8 cellular contexts compared by ENCODE assay signal in the genomic region with DNA sequence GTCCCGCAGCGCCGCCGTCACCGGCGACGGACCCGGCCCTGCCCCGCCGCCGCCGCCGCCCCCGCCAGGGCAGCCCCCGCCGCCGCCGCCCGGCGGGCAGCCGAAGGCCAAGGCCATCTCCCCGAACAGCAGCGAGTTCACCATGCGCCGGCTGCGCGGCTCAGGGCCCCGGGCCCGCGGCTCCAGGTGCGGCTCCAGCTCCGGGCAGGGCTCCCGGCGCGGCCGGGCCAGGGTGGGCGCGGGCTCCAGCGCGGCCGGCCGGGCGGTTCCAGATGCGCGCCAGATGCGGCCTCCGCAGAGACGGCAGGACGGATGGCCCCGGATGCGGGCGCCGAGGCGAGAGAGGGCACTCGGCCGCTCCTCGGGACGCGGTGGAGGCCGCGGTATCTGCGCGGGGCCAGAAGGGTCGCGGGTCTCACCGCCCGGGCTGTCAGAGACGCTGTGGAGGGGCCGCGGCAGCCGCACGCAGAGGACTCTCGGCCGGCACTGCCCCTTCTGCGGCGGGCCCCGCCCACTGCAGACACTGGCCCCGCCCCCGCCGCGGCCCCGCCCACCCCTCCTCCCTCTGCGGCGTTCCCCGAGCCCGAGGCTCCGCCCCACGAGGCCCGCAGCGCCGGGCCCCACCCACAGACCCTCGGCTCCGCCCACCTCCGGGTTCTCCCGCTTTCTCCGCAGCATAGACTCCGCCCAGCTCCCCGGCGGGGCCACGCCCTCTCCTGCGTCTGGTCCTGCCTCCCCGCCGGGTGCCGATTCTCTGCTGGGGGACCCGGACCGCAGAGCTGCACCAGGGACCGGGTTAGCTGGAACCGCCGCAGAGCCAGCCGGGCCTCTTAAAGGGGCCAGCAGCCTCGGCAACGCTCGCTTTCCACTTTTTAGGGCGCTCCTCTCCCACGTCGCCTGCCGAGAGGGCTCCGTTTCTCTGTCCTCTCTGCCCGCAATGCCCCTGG. TPM values are rescaled to one million over a fixed set of nuclear protein-coding genes. Genes with fewer than 3 reads are reported as not detected.
DNase-seq lines count a peak whose midpoint lies in the region; ATAC-seq, FAIRE-seq and TF ChIP-seq lines count a peak whose summit lies in the region.

A gene (minus strand): TSS at position 488 of the 947 bp plus-strand sequence. CDS start 344 bp downstream, at position 144.

- WGBS in psoas muscle, 3 donors = 0 to 1% (median 0%) methylated on average over 49 to 119 of the region's 119 CpGs
- under 1% methylated on average over 119 of the region's 119 CpGs for WGBS in urinary bladder

- intact Hi-C loops in T-helper 2 cell treated with Interferon-gamma antibody and Interleukin-4, amounts not matched to agents 100 ng/mL and 5 ng/mL, for 36 hours (cut with micrococcal nuclease) = loop anchor here (1.0 to 5.0 kb wide), 4 partner anchors 30 to 641 kb away; a partner anchor contains a TSS
- intact Hi-C loops in left ventricle myocardium superior (cut with micrococcal nuclease) = no loop called here
- intact Hi-C loops in psoas muscle (cut with DNase I) = loop anchor here in 1 of 2 donors (5.0 to 10.0 kb wide), 2 partner anchors 34 to 118 kb away; no protein-coding TSS in a partner anchor

- no peaks in the 10 kb centered on the region for H3K27me3 ChIP-seq in psoas muscle (ENCODE audit: insufficient read depth in 3 of 3, low read length in 2 of 3)

- H3K4me1 ChIP-seq in psoas muscle = peaks cover 15% of the 10 kb centered on the region
- H3K4me1 ChIP-seq in urinary bladder (ENCODE audit: insufficient read depth) = no peaks in the 10 kb centered on the region

- no peaks in the 10 kb centered on the region for H3K9me3 ChIP-seq in psoas muscle

- DNase-seq in GM12892 (ENCODE audit: insufficient read length) (peak; percentile 97), NCI-H128 (lab: John Stamatoyannopoulos, UW; ENCODE audit: unreplicated experiment) (peak; percentile 93), anterior cingulate cortex (lab: John Stamatoyannopoulos, UW) (peak; percentile 54 to 99 (median 97)), left ventricle myocardium superior (peak; percentile 99), psoas muscle (peak; percentile 98 to 99)

- FAIRE-seq in GM12892 (lab: Jason Lieb, UNC) = peak; percentile 92

- TF ChIP-seq CTCF in psoas muscle (IDR thresholded peaks at IDR 0.05) = no peak

- ATAC-seq in HG02678 (IDR thresholded peaks at IDR 0.05; ENCODE audit: unreplicated experiment) = peak; percentile 83
- ATAC-seq in left ventricle myocardium superior = peak; percentile 98
- ATAC-seq in psoas muscle = peak; percentile 97 to 98 (median 98)

- H3K36me3 ChIP-seq in psoas muscle (ENCODE audit: insufficient read depth in 1 of 2, low read depth in 1 of 2) (no peaks in the 10 kb centered on the region), urinary bladder (ENCODE audit: insufficient read depth) (no peaks in the 10 kb centered on the region)

- peak; percentile 56; the same call in 1 of the 2 replicates for TF ChIP-seq POLR2A in GM12892 (IDR thresholded peaks at IDR 0.05; ENCODE audit: low read depth, low read length)

- peak within 1 kb of the TSS; percentile 80 for H3K4me3 ChIP-seq in psoas muscle
- H3K4me3 ChIP-seq in urinary bladder (ENCODE audit: low read depth, low read length) = peak within 1 kb of the TSS; percentile 92

- H3K27ac ChIP-seq in psoas muscle = peak within 1 kb of the TSS; percentile 68
- H3K27ac ChIP-seq in urinary bladder (ENCODE audit: low read depth) = peak within 1 kb of the TSS; percentile 78

RNA-seq across cellular contexts. Expression of the gene that starts here (rescaled TPM):
- 5.6 TPM for polyA plus RNA-seq in GM12892 (2012; ENCODE audit: missing spikeins)
- 15.3 and 19.5 TPM in 2 replicates for total RNA-seq in T-helper 2 cell treated with Interferon-gamma antibody and Interleukin-4, amounts not matched to agents 100 ng/mL and 5 ng/mL, for 36 hours
- 5.0 TPM for total RNA-seq in left ventricle myocardium superior
- total RNA-seq in psoas muscle = 10 to 100 TPM in 1 of 4 donors, 1 to 10 TPM in 3; 3.7 to 14.0 (median 6.8) TPM
- 1 to 10 TPM in 2 of 3 donors, under 1 TPM in 1; 0.94 to 1.9 (median 1.2) TPM for polyA plus RNA-seq in psoas muscle
- 4.3 TPM for total RNA-seq in urinary bladder
- polyA plus RNA-seq in urinary bladder = 14.2 TPM

Comparison
In these comparisons a context has a peak if more than half of its experiments do, and no peak if none do; other contexts are left out.
1. Peak in every context shown above with its lines: DNase-seq, ATAC-seq, H3K4me3 ChIP-seq and H3K27ac ChIP-seq.